In the genomic region with DNA sequence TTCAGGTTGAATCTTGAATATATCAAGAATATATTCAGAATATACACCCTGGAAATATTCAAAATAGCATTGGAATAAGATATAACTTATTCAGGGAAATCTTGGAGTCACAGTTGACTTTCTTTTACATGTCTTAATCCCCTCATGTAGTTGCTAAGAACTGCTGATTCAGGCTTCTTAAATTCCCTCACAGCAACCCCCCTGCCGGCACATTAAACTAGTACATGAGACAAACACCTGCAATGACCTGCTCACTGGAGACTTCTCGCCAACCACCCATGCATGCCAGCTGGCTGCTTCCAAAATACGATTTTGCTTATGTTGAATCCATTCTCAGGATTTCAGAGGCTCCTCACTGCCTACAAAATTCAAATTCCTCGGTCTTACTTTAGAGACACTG, we compare ENCODE assay signal across 24 cellular contexts.
"Had no signal": no experiment of that assay in that cellular context is flagged by ENCODE, and none has a peak within 500 bp of the region (broad histone marks: within the 10 kb centered on the region; RNA-seq: fewer than 3 reads in every experiment).

No MANE protein-coding gene starts in this region.

- DNase-seq: activated CD4-positive, alpha-beta T cell treated with anti-CD3 and anti-CD28 coated beads for 36 hours; activated CD8-positive, alpha-beta T cell treated with anti-CD3 and anti-CD28 coated beads, Interleukin-2, amount 10 ng/mL, durations not matched to agents 7 days and 5 days; activated effector memory CD4-positive, alpha-beta T cell treated with Interleukin-2 at 50 U/mL for 16 hours; activated naive CD4-positive, alpha-beta T cell treated with Interleukin-2 at 50 U/mL for 16 hours; activated naive CD8-positive, alpha-beta T cell treated with anti-CD3 and anti-CD28 coated beads, Interleukin-2, amount 50 U/mL, for 24 hours; activated T-cell treated with anti-CD3 and anti-CD28 coated beads, Interleukin-2, amount 50 U/mL, for 24 hours; amniotic stem cell; body of pancreas; KBM-7; NCI-H1048; NCI-H146; NCI-H187 treated with DMSO at 0.1 percent for 48 hours; NCI-H2081 treated with DMSO at 0.1 percent for 48 hours; NCI-H2171 treated with DMSO at 0.1 percent for 48 hours; NCI-H226; NCI-H526 treated with DMSO at 0.1 percent for 48 hours; NCI-H82; T-helper 1 cell had no signal

- H3K27me3 ChIP-seq: ascending aorta, body of pancreas had no signal

- H3K36me3 ChIP-seq: ascending aorta had no signal

- H3K27ac ChIP-seq: ascending aorta, body of pancreas, SK-N-MC, VCaP had no signal

- FAIRE-seq: bronchial epithelial cell had no signal

- ATAC-seq: activated CD4-positive, alpha-beta T cell treated with anti-CD3 and anti-CD28 coated beads for 36 hours; activated CD8-positive, alpha-beta T cell treated with anti-CD3 and anti-CD28 coated beads, Interleukin-2, amount 10 ng/mL, durations not matched to agents 7 days and 5 days; activated naive CD4-positive, alpha-beta T cell treated with anti-CD3 and anti-CD28 coated beads, Interleukin-2, amount 50 U/mL, for 72 hours; activated naive CD8-positive, alpha-beta T cell treated with anti-CD3 and anti-CD28 coated beads, Interleukin-2, amount 50 U/mL, for 24 hours; body of pancreas; Right ventricle myocardium inferior had no signal

- H3K4me1 ChIP-seq: ascending aorta, body of pancreas had no signal

- H3K9me3 ChIP-seq: ascending aorta, body of pancreas had no signal

- H3K4me3 ChIP-seq: ascending aorta, body of pancreas, SK-N-MC had no signal
